8 cellular contexts compared by ENCODE assay signal in the genomic region with DNA sequence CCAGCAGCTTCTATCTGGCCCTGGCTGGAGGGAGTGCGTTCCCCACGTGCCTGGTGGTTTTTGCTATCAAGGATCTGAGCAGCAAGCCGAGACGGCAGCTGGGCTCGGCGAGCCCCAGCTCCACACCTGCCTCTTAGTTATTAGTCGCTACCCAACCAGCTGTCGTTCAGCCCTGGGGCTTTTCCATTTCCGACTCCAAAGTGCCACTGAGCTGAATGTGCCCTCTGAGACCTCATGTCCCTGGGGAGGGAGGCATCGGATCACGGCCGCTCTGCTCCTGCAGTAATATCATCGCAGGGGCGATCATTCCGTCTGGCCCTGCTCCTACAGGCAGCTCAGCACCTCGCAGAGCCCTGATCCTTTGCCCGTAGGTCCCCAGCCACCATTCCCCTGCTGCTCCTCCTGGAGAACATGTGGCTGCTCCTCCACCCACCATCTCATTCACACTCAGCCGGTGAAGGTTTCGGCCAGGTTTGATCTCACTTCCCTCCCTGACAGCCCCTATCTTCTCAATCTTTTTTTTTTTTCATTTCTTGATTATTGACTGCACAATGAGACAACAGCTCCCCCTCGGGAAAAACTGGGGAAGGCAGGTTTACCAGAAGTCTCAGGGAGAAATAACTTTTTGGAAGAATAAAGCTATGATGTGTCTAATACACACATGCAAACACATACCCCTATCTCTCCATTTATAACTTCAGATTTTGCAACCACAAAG.
A peak's percentile ranks its signal among the peaks of the same experiment; 100 is the strongest.
DNase-seq lines count a peak whose midpoint lies in the region; ATAC-seq, FAIRE-seq and TF ChIP-seq lines count a peak whose summit lies in the region.

No MANE protein-coding gene starts in this region.

- H3K79me2 ChIP-seq in OCI-LY3 (ENCODE audit: low read length) = no peaks in the 10 kb centered on the region

- FAIRE-seq in HTR-8/SVneo (lab: Jason Lieb, UNC) = no peak

- H3K27me3 ChIP-seq in OCI-LY3 (ENCODE audit: low read depth, low read length) = 0 out of 2 replicates have a peak, but pooled peaks cover 3% of the 10 kb centered on the region
- no peaks in the 10 kb centered on the region for H3K27me3 ChIP-seq in tibial nerve

- H3K27ac Mint-ChIP-seq in activated CD4-positive, alpha-beta T cell treated with anti-CD3 and anti-CD28 coated beads, Interleukin-2, amount 10 ng/mL, durations not matched to agents 24 days and 14 days = no peak overlapping the region

- H3K4me3 Mint-ChIP-seq in activated CD4-positive, alpha-beta T cell treated with anti-CD3 and anti-CD28 coated beads, Interleukin-2, amount 10 ng/mL, durations not matched to agents 24 days and 14 days = no peak overlapping the region
- no peak overlapping the region for H3K4me3 Mint-ChIP-seq in activated T-cell treated with anti-CD3 and anti-CD28 coated beads, Interleukin-2, amount 50 U/mL, for 4 hours

- no peak for TF ChIP-seq EP300 in tibial nerve (IDR thresholded peaks at IDR 0.05)

- H3K27ac ChIP-seq in OCI-LY3 (ENCODE audit: low read length) = peak overlapping the region; percentile 65
- H3K27ac ChIP-seq in tibial nerve = no peak overlapping the region

- intact Hi-C loops in activated CD4-positive, alpha-beta T cell treated with anti-CD3 and anti-CD28 coated beads, Interleukin-2, amount 10 ng/mL, durations not matched to agents 24 days and 14 days (cut with micrococcal nuclease) = no loop called here

- TF ChIP-seq POLR2A in tibial nerve (IDR thresholded peaks at IDR 0.05) = no peak

- no peak for ATAC-seq in activated T-cell treated with anti-CD3 and anti-CD28 coated beads, Interleukin-2, amount 50 U/mL, for 4 hours

- H3K4me2 ChIP-seq in OCI-LY3 (ENCODE audit: low read length) = peak overlapping the region; percentile 97

- H3K36me3 ChIP-seq in OCI-LY3 (replicated peaks; ENCODE audit: low read depth, low read length) = no peaks in the 10 kb centered on the region
- H3K36me3 ChIP-seq in tibial nerve = peaks cover 0 to 45% (median 3%) of the 10 kb centered on the region in 3 donors

- H3K27me3 Mint-ChIP-seq in activated CD4-positive, alpha-beta T cell treated with anti-CD3 and anti-CD28 coated beads, Interleukin-2, amount 10 ng/mL, durations not matched to agents 24 days and 14 days = peaks cover 6% of the 10 kb centered on the region
- H3K27me3 Mint-ChIP-seq in activated T-cell treated with anti-CD3 and anti-CD28 coated beads, Interleukin-2, amount 50 U/mL, for 4 hours (ENCODE audit: low read depth) = no peaks in the 10 kb centered on the region

- peak; percentile 56 for DNase-seq in activated CD4-positive, alpha-beta T cell treated with anti-CD3 and anti-CD28 coated beads, Interleukin-2, amount 10 ng/mL, durations not matched to agents 24 days and 14 days
- no peak for DNase-seq in activated CD4-positive, alpha-beta T cell treated with anti-CD3 and anti-CD28 coated beads, Interleukin-2, amount 50 U/mL, for 1 hour
- DNase-seq in foreskin fibroblast = peak; percentile 21 to 55
- DNase-seq in tibial nerve (ENCODE audit: low spot score in 2 of 2) = no peak
- DNase-seq in inferior parietal cortex (ENCODE audit: extremely low spot score) = no peak
- no peak for DNase-seq in HTR-8/SVneo (ENCODE audit: insufficient read length, low spot score)
- DNase-seq in activated T-cell treated with anti-CD3 and anti-CD28 coated beads, Interleukin-2, amount 50 U/mL, for 4 hours = no peak

- no peak overlapping the region for H2AFZ ChIP-seq in OCI-LY3 (ENCODE audit: low read depth, low read length)

- WGBS in tibial nerve, 2 donors = 74 to 78% methylated on average over 11 to 20 of the region's 20 CpGs

- H3K4me3 ChIP-seq in OCI-LY3 (ENCODE audit: low read length) = peak overlapping the region; percentile 76
- no peak overlapping the region for H3K4me3 ChIP-seq in foreskin fibroblast (ENCODE audit: low read depth in 1 of 2, low read length in 2 of 2)
- no peak overlapping the region for H3K4me3 ChIP-seq in tibial nerve

- H3K9me3 Mint-ChIP-seq in activated CD4-positive, alpha-beta T cell treated with anti-CD3 and anti-CD28 coated beads, Interleukin-2, amount 10 ng/mL, durations not matched to agents 24 days and 14 days = no peaks in the 10 kb centered on the region
- H3K9me3 Mint-ChIP-seq in activated T-cell treated with anti-CD3 and anti-CD28 coated beads, Interleukin-2, amount 50 U/mL, for 4 hours = no peaks in the 10 kb centered on the region

- H4K20me1 ChIP-seq in OCI-LY3 (ENCODE audit: insufficient read depth, low read length) = 0 out of 2 replicates have a peak, but pooled peaks cover 4% of the 10 kb centered on the region

- H3K4me1 ChIP-seq in OCI-LY3 (ENCODE audit: low read length) (peaks cover 28% of the 10 kb centered on the region), tibial nerve (peaks cover 0 to 21% (median 4%) of the 10 kb centered on the region in 4 donors)

- H3K9me3 ChIP-seq in OCI-LY3 (ENCODE audit: insufficient read depth, low read length) (no peaks in the 10 kb centered on the region), tibial nerve (no peaks in the 10 kb centered on the region)

- TF ChIP-seq CTCF in OCI-LY3 (IDR thresholded peaks at IDR 0.05; ENCODE audit: low read depth, low read length) = peak; percentile 74
- peak; percentile 15 for TF ChIP-seq CTCF in foreskin fibroblast (IDR thresholded peaks at IDR 0.05; ENCODE audit: low read depth, low read length)
- TF ChIP-seq CTCF in tibial nerve (IDR thresholded peaks at IDR 0.05) = peak in 3 of 5 experiments; percentile 8 to 29 (median 23)

- H3K36me3 Mint-ChIP-seq in activated CD4-positive, alpha-beta T cell treated with anti-CD3 and anti-CD28 coated beads, Interleukin-2, amount 10 ng/mL, durations not matched to agents 24 days and 14 days (ENCODE audit: low read depth) = no peaks in the 10 kb centered on the region
- no peaks in the 10 kb centered on the region for H3K36me3 Mint-ChIP-seq in activated T-cell treated with anti-CD3 and anti-CD28 coated beads, Interleukin-2, amount 50 U/mL, for 4 hours (ENCODE audit: insufficient read depth)

- H3K4me1 Mint-ChIP-seq in activated CD4-positive, alpha-beta T cell treated with anti-CD3 and anti-CD28 coated beads, Interleukin-2, amount 10 ng/mL, durations not matched to agents 24 days and 14 days = no peaks in the 10 kb centered on the region
- no peaks in the 10 kb centered on the region for H3K4me1 Mint-ChIP-seq in activated T-cell treated with anti-CD3 and anti-CD28 coated beads, Interleukin-2, amount 50 U/mL, for 4 hours (ENCODE audit: low read depth)

- H3K9ac ChIP-seq in OCI-LY3 (ENCODE audit: low read length) = peak overlapping the region; percentile 59; the same call in 1 of the 2 replicates

Comparison
In these comparisons a context has a peak if more than half of its experiments do, and no peak if none do; other contexts are left out.
1. DNase-seq: peak in activated CD4-positive, alpha-beta T cell treated with anti-CD3 and anti-CD28 coated beads, Interleukin-2, amount 10 ng/mL, durations not matched to agents 24 days and 14 days (single experiment) and foreskin fibroblast (2 of 2); none in activated CD4-positive, alpha-beta T cell treated with anti-CD3 and anti-CD28 coated beads, Interleukin-2, amount 50 U/mL, for 1 hour (single experiment), tibial nerve (0 of 2), inferior parietal cortex (single experiment), HTR-8/SVneo (single experiment) and activated T-cell treated with anti-CD3 and anti-CD28 coated beads, Interleukin-2, amount 50 U/mL, for 4 hours (single experiment).
2. CTCF ChIP-seq: peak in every context shown above with its lines; median percentile 74 in OCI-LY3; 23 in tibial nerve; 15 in foreskin fibroblast.